1 cellular context compared by ENCODE assay signal in genomic region chr16:50323335-50324011, GRCh38.
TF ChIP-seq lines count a peak whose summit lies in the region.

No MANE protein-coding gene starts in this region.

TF ChIP-seq in K562, 482 proteins besides CTCF, POLR2A, EP300 and RAD21 (continued from another document and continues in another):
- TF ChIP-seq, protein P1, sequence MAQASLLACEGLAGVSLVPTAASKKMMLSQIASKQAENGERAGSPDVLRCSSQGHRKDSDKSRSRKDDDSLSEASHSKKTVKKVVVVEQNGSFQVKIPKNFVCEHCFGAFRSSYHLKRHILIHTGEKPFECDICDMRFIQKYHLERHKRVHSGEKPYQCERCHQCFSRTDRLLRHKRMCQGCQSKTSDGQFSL (CRISPR knock-in tag; IDR thresholded peaks at IDR 0.05): no peak
- TF ChIP-seq, protein P1 (tag; IDR thresholded peaks at IDR 0.05): no peak
- TF ChIP-seq NFE2 (IDR thresholded peaks at IDR 0.05; ENCODE audit: low read depth) (no peak), SMARCA4 (IDR thresholded peaks at IDR 0.05) (peak; percentile 42; the same call in 1 of the 2 replicates), GABPB1 (CRISPR knock-in tag; IDR thresholded peaks at IDR 0.05) (peak; percentile 20; the same call in 1 of the 2 replicates), CHD4 (IDR thresholded peaks at IDR 0.05; ENCODE audit: insufficient read depth, insufficient replicate concordance, low read depth, low read length, poor library complexity, severe bottlenecking) (no peak), ZKSCAN3 (CRISPR knock-in tag; IDR thresholded peaks at IDR 0.05) (no peak), NCOA4 (IDR thresholded peaks at IDR 0.05; ENCODE audit: partially characterized antibody) (no peak), SIRT6 (IDR thresholded peaks at IDR 0.05; ENCODE audit: low read depth, low read length) (no peak), RBM14 (IDR thresholded peaks at IDR 0.05; ENCODE audit: borderline replicate concordance, insufficient read depth, low read depth, low read length) (no peak), TAF7 (tag; IDR thresholded peaks at IDR 0.05) (no peak), ARID1B (IDR thresholded peaks at IDR 0.05) (peak; percentile 68), ZNF12 (CRISPR knock-in tag; IDR thresholded peaks at IDR 0.05) (no peak), HNRNPL (IDR thresholded peaks at IDR 0.05; ENCODE audit: low read depth, low read length) (no peak), SMARCA5 (IDR thresholded peaks at IDR 0.05) (no peak), NELFE (IDR thresholded peaks at IDR 0.05; ENCODE audit: insufficient read depth, insufficient read length) (no peak), SIX5 (IDR thresholded peaks at IDR 0.05; ENCODE audit: borderline replicate concordance in 1 of 2, insufficient read depth in 1 of 2, low read depth in 1 of 2, low read length in 2 of 2) (no peak), ZNF407 (IDR thresholded peaks at IDR 0.05; ENCODE audit: low read depth) (no peak), BACH1 (tag; IDR thresholded peaks at IDR 0.05) (no peak), ZNF830 (CRISPR knock-in tag; IDR thresholded peaks at IDR 0.05) (no peak), YY1 (IDR thresholded peaks at IDR 0.05; ENCODE audit: borderline replicate concordance in 1 of 3, control insufficient read depth in 1 of 3, extremely low read depth in 1 of 3, insufficient read depth in 3 of 3, insufficient read length in 1 of 3, insufficient replicate concordance in 2 of 3, low read depth in 1 of 3, low read length in 2 of 3) (no peak), RB1 (IDR thresholded peaks at IDR 0.05; ENCODE audit: low read depth) (no peak), ZBTB33 (CRISPR knock-in tag; IDR thresholded peaks at IDR 0.05) (no peak), NCOA2 (IDR thresholded peaks at IDR 0.05; ENCODE audit: partially characterized antibody in 2 of 2) (peak in 1 of 2 experiments; percentile 90), MCM2 (IDR thresholded peaks at IDR 0.05; ENCODE audit: low read depth) (no peak), ZNF444 (CRISPR knock-in tag; IDR thresholded peaks at IDR 0.05) (no peak), POLR2H (tag; IDR thresholded peaks at IDR 0.05; ENCODE audit: low read depth) (0 out of 2 replicates have a peak, but pooled peaks have one; percentile 23), DPF2 (IDR thresholded peaks at IDR 0.05) (peak; percentile 63; the same call in 1 of the 2 replicates), MYC (IDR thresholded peaks at IDR 0.05; ENCODE audit: low read depth, low read length) (0 out of 2 replicates have a peak, but pooled peaks have one; percentile 21), MYC (CRISPR knock-in tag; IDR thresholded peaks at IDR 0.05; ENCODE audit: borderline replicate concordance, low read depth) (no peak), NR0B1 (IDR thresholded peaks at IDR 0.05; ENCODE audit: partially characterized antibody) (no peak), MCM7 (IDR thresholded peaks at IDR 0.05) (no peak), BHLHE40 (IDR thresholded peaks at IDR 0.05; ENCODE audit: low read length) (no peak), DDX20 (tag; IDR thresholded peaks at IDR 0.05; ENCODE audit: low read depth) (no peak), POLR2AphosphoS2 (IDR thresholded peaks at IDR 0.05; ENCODE audit: low read length) (no peak), CEBPB (tag; IDR thresholded peaks at IDR 0.05) (peak; percentile 77), HMG20B (CRISPR knock-in tag; IDR thresholded peaks at IDR 0.05) (no peak), IRF9 (tag; IDR thresholded peaks at IDR 0.05) (no peak), IRF2 (CRISPR knock-in tag; IDR thresholded peaks at IDR 0.05) (no peak), TBL1XR1 (IDR thresholded peaks at IDR 0.05; ENCODE audit: low read length in 2 of 2) (0 out of 4 replicates have a peak, but pooled peaks of 1 of the 2 experiments have one; percentile 21), ASH1L (IDR thresholded peaks at IDR 0.05; ENCODE audit: borderline replicate concordance, low read depth, partially characterized antibody) (no peak), MECOM (CRISPR knock-in tag; IDR thresholded peaks at IDR 0.05) (peak; percentile 81; the same call in 1 of the 2 replicates), BMI1 (IDR thresholded peaks at IDR 0.05; ENCODE audit: low read length) (no peak)
- TF ChIP-seq, protein P2, sequence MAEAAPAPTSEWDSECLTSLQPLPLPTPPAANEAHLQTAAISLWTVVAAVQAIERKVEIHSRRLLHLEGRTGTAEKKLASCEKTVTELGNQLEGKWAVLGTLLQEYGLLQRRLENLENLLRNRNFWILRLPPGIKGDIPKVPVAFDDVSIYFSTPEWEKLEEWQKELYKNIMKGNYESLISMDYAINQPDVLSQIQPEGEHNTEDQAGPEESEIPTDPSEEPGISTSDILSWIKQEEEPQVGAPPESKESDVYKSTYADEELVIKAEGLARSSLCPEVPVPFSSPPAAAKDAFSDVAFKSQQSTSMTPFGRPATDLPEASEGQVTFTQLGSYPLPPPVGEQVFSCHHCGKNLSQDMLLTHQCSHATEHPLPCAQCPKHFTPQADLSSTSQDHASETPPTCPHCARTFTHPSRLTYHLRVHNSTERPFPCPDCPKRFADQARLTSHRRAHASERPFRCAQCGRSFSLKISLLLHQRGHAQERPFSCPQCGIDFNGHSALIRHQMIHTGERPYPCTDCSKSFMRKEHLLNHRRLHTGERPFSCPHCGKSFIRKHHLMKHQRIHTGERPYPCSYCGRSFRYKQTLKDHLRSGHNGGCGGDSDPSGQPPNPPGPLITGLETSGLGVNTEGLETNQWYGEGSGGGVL (CRISPR knock-in tag; IDR thresholded peaks at IDR 0.05): no peak
- TF ChIP-seq, protein P3, sequence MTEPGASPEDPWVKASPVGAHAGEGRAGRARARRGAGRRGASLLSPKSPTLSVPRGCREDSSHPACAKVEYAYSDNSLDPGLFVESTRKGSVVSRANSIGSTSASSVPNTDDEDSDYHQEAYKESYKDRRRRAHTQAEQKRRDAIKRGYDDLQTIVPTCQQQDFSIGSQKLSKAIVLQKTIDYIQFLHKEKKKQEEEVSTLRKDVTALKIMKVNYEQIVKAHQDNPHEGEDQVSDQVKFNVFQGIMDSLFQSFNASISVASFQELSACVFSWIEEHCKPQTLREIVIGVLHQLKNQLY (CRISPR knock-in tag; conservative IDR thresholded peaks at IDR 0.05): no peak
- TF ChIP-seq, protein P4, sequence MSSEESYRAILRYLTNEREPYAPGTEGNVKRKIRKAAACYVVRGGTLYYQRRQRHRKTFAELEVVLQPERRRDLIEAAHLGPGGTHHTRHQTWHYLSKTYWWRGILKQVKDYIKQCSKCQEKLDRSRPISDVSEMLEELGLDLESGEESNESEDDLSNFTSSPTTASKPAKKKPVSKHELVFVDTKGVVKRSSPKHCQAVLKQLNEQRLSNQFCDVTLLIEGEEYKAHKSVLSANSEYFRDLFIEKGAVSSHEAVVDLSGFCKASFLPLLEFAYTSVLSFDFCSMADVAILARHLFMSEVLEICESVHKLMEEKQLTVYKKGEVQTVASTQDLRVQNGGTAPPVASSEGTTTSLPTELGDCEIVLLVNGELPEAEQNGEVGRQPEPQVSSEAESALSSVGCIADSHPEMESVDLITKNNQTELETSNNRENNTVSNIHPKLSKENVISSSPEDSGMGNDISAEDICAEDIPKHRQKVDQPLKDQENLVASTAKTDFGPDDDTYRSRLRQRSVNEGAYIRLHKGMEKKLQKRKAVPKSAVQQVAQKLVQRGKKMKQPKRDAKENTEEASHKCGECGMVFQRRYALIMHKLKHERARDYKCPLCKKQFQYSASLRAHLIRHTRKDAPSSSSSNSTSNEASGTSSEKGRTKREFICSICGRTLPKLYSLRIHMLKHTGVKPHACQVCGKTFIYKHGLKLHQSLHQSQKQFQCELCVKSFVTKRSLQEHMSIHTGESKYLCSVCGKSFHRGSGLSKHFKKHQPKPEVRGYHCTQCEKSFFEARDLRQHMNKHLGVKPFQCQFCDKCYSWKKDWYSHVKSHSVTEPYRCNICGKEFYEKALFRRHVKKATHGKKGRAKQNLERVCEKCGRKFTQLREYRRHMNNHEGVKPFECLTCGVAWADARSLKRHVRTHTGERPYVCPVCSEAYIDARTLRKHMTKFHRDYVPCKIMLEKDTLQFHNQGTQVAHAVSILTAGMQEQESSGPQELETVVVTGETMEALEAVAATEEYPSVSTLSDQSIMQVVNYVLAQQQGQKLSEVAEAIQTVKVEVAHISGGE (CRISPR knock-in tag; IDR thresholded peaks at IDR 0.05): no peak
